ENCODE assay signal across 16 cellular contexts in the genomic region with DNA sequence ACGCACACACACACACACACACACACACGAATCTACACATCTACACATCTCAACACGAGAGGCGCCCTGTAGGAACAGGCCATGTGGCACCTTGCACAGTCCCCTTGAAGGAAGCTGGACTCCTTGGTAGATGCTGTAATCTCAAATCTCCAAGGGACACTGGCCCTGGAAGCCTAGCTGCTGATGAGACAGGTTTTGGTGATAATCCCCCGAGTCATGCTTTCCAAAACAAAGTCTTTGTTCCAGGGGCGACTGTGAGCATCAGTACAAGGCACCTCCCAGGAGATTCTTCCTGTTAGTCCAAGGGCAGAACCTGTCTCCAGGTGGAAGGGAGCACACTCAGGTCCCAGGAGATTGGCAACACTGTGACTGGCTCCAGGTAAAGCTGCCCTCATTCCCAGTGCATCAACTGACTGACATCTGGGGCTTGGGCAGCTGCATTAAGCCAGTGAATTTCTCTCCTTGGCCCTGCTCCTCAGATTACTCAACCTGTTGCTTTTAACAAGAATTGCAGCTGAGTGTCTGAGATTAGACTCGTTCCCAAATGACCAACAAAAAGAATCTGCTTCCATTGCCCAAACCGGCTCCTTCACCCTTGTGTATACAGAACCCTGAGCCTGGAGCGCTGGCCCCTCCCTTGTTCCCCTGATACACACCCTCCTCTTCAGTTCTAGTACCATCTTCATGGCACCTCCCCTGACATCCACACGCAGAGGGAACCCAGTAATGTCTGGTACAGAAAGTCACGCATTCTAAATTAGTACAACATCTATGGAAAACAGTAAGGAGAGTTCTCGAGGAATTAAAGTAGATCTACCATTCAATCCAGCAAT. TPM values are rescaled to one million over a fixed set of nuclear protein-coding genes. Genes with fewer than 3 reads are reported as not detected.
DNase-seq lines count a peak whose midpoint lies in the region; ATAC-seq and FAIRE-seq lines count a peak whose summit lies in the region.
"Had no signal": no experiment of that assay in that cellular context is flagged by ENCODE, and none has a peak within 500 bp of the region (broad histone marks: within the 10 kb centered on the region; RNA-seq: fewer than 3 reads in every experiment).

No MANE protein-coding gene starts in this region.

- H3K36me3 Mint-ChIP-seq in T-helper 17 cell (ENCODE audit: low read depth) = peaks cover 3% of the 10 kb centered on the region

- DNase-seq in activated effector memory CD4-positive, alpha-beta T cell treated with anti-CD3 and anti-CD28 coated beads, Interleukin-2, amount 50 U/mL, for 16 hours = peak; percentile 46
- no peak for DNase-seq in activated effector memory CD4-positive, alpha-beta T cell treated with Interleukin-2 at 50 U/mL for 16 hours
- DNase-seq in T-helper 17 cell (no peak), left ventricle myocardium superior (peak; percentile 47), urothelium cell line (ENCODE audit: low spot score) (no peak), Kasumi-1 (lab: John Stamatoyannopoulos, UW) (no peak), KBM-7 (no peak)
- DNase-seq: C1 segment of cervical spinal cord; DMS153; EL; NCI-H1048; NCI-H146; NCI-H446 treated with DMSO at 0.1 percent for 48 hours; NK-92 treated with Interleukin-12 subunit alpha and Interleukin-12 subunit beta, amount 100 ng/mL, for 24 hours had no signal

- no peak for ATAC-seq in T-helper 17 cell
- ATAC-seq in left ventricle myocardium superior = peak; percentile 65
- ATAC-seq in GM21717 (IDR thresholded peaks at IDR 0.05; ENCODE audit: unreplicated experiment) = no peak

- peak overlapping the region; percentile 21 for H3K4me3 Mint-ChIP-seq in T-helper 17 cell

- peaks cover 2% of the 10 kb centered on the region for H3K4me1 Mint-ChIP-seq in T-helper 17 cell

- H3K9me3 ChIP-seq in T-helper 17 cell (ENCODE audit: control insufficient read depth, low read length, poor library complexity, severe bottlenecking) = no peaks in the 10 kb centered on the region
- H3K9me3 ChIP-seq: HAP-1 had no signal

- peaks cover 24% of the 10 kb centered on the region for H3K27me3 Mint-ChIP-seq in T-helper 17 cell

- intact Hi-C loops in left ventricle myocardium superior (cut with micrococcal nuclease) = no loop called here

- no peak overlapping the region for H3K27ac Mint-ChIP-seq in T-helper 17 cell

- in situ Hi-C loops in KBM-7 (cut with MboI; ENCODE audit: low pct_unique_long_range_greater_than_20kb, low sequenced_read_pairs) = no loop called here

- FAIRE-seq in urothelium cell line (lab: Jason Lieb, UNC) = peak; percentile 40

RNA-seq across cellular contexts. Expression of a gene that starts 13.9 kb away (rescaled TPM):
- total RNA-seq in T-helper 17 cell = 10 to 100 TPM; 64.4 to 64.5 TPM
- 21.2 TPM for total RNA-seq in left ventricle myocardium superior

Comparison
In these comparisons a context has a peak if more than half of its experiments do, and no peak if none do; other contexts are left out.
1. DNase-seq: peak in activated effector memory CD4-positive, alpha-beta T cell treated with anti-CD3 and anti-CD28 coated beads, Interleukin-2, amount 50 U/mL, for 16 hours (single experiment) and left ventricle myocardium superior (single experiment); none in activated effector memory CD4-positive, alpha-beta T cell treated with Interleukin-2 at 50 U/mL for 16 hours (single experiment), T-helper 17 cell (0 of 3), urothelium cell line (single experiment), Kasumi-1 (0 of 2) and KBM-7 (single experiment).